In the genomic region with DNA sequence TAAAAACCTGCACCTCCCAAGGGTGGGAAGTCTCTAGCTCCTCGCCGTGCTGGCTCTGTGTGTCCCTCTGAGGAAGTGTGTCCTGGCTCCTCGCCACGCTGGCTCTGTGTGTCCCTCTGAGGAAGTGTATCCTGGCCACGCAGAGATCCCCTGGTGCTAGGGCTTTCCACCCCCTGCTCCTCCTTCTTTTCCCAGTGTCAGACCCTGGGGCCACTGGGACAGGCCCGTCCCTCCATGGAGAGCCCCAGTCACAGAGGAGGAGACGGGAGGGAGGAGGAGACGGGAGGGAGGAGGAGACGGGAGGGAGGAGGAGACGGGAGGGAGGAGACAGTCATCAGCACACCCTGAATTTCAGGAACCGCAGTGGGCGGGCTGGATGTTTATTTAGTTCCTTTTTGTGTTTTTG, we compare ENCODE assay signal across 8 cellular contexts.
A peak's percentile ranks its signal among the peaks of the same experiment; 100 is the strongest.
DNase-seq lines count a peak whose midpoint lies in the region; ATAC-seq, FAIRE-seq and TF ChIP-seq lines count a peak whose summit lies in the region.

No MANE protein-coding gene starts in this region.

- TF ChIP-seq CTCF in NB4 (IDR thresholded peaks at IDR 0.05; ENCODE audit: low read depth, low read length) (no peak), D721Med (IDR thresholded peaks at IDR 0.05; ENCODE audit: insufficient read depth, missing control alignments) (no peak)

- peak; percentile 14 for ATAC-seq in GM21619 (IDR thresholded peaks at IDR 0.05; ENCODE audit: unreplicated experiment)

- peak overlapping the region; percentile 90 to 100 (median 98) for H3K4me2 ChIP-seq in BLaER1 treated with 17β-estradiol and CSF1 and Interleukin-3, amounts not matched to agents 10 nM and 100 nM

- H3K36me3 ChIP-seq in BLaER1 treated with 17β-estradiol and CSF1 and Interleukin-3, amounts not matched to agents 10 nM and 100 nM = peaks cover 0 to 4% (median 0%) of the 10 kb centered on the region in 11 experiments; a peak in 1 of 22 replicates
- H3K36me3 ChIP-seq in mucosa of stomach (ENCODE audit: control insufficient read depth, insufficient read depth, low read length) = no peaks in the 10 kb centered on the region

- FAIRE-seq in endometrium (lab: Jason Lieb, UNC) (peak; percentile 61), D721Med (lab: Jason Lieb, UNC) (no peak)

- H3K27me3 ChIP-seq in BLaER1 treated with 17β-estradiol and CSF1 and Interleukin-3, amounts not matched to agents 10 nM and 100 nM = no peaks in the 10 kb centered on the region
- H3K27me3 ChIP-seq in mucosa of stomach (ENCODE audit: control insufficient read depth, insufficient read depth, low read length) = no peaks in the 10 kb centered on the region

- H4K20me1 ChIP-seq in BLaER1 treated with 17β-estradiol and CSF1 and Interleukin-3, amounts not matched to agents 10 nM and 100 nM = peaks cover 0 to 96% (median 41%) of the 10 kb centered on the region in 11 experiments; a peak in 16 of 22 replicates

- H3K9me3 ChIP-seq in BLaER1 treated with 17β-estradiol and CSF1 and Interleukin-3, amounts not matched to agents 10 nM and 100 nM (replicated peaks in 1 of 11) = no peaks in the 10 kb centered on the region
- no peaks in the 10 kb centered on the region for H3K9me3 ChIP-seq in mucosa of stomach (ENCODE audit: control insufficient read depth, low read length)

- DNase-seq in NB4 (ENCODE audit: low read depth) (peak; percentile 56), NCI-H2107 (lab: John Stamatoyannopoulos, UW) (no peak), D721Med (ENCODE audit: insufficient read length, low spot score) (no peak), NCI-H146 (lab: John Stamatoyannopoulos, UW) (no peak)

- peak overlapping the region; percentile 58 to 96 (median 81) for H3K27ac ChIP-seq in BLaER1 treated with 17β-estradiol and CSF1 and Interleukin-3, amounts not matched to agents 10 nM and 100 nM

- peak overlapping the region; percentile 59 to 90 (median 74); a peak in 21 of 22 replicates for H3K9ac ChIP-seq in BLaER1 treated with 17β-estradiol and CSF1 and Interleukin-3, amounts not matched to agents 10 nM and 100 nM
- peak overlapping the region; percentile 41 for H3K9ac ChIP-seq in mucosa of stomach (ENCODE audit: low read length)

- H3K4me3 ChIP-seq in BLaER1 treated with 17β-estradiol and CSF1 and Interleukin-3, amounts not matched to agents 10 nM and 100 nM = peak overlapping the region; percentile 20 to 66 (median 52); a peak in 17 of 20 replicates
- H3K4me3 ChIP-seq in NB4 (ENCODE audit: low read depth, low read length) = peak overlapping the region; percentile 17
- peak overlapping the region; percentile 28 for H3K4me3 ChIP-seq in mucosa of stomach (ENCODE audit: low read length)

- H3K4me1 ChIP-seq in BLaER1 treated with 17β-estradiol and CSF1 and Interleukin-3, amounts not matched to agents 10 nM and 100 nM = peaks cover 79 to 98% (median 89%) of the 10 kb centered on the region in 10 experiments
- peaks cover 30% of the 10 kb centered on the region for H3K4me1 ChIP-seq in mucosa of stomach (ENCODE audit: control insufficient read depth, insufficient read depth, low read length)

- no peak for TF ChIP-seq POLR2A in NB4 (IDR thresholded peaks at IDR 0.05; ENCODE audit: extremely low read depth, insufficient read length)
